15 cellular contexts compared by ENCODE assay signal in genomic region chr2:163571423-163572102, GRCh38.
DNase-seq lines count a peak whose midpoint lies in the region; ATAC-seq and TF ChIP-seq lines count a peak whose summit lies in the region.
"Had no signal": no experiment of that assay in that cellular context is flagged by ENCODE, and none has a peak within 500 bp of the region (broad histone marks: within the 10 kb centered on the region; RNA-seq: fewer than 3 reads in every experiment).

No MANE protein-coding gene starts in this region.

- no peak for TF ChIP-seq CTCF in body of pancreas (IDR thresholded peaks at IDR 0.05)
- no peak for TF ChIP-seq CTCF in left lung (IDR thresholded peaks at IDR 0.05)
- no peak for TF ChIP-seq CTCF in lung (IDR thresholded peaks at IDR 0.05; ENCODE audit: control extremely low read depth, extremely low read depth)
- no peak for TF ChIP-seq CTCF in upper lobe of right lung (IDR thresholded peaks at IDR 0.05)

- H3K4me3 ChIP-seq in body of pancreas (no peak overlapping the region), left lung (no peak overlapping the region), lung (no peak overlapping the region), upper lobe of right lung (no peak overlapping the region)
- H3K4me3 ChIP-seq: BLaER1 had no signal

- H3K9me3 ChIP-seq in body of pancreas: no peaks in the 10 kb centered on the region
- peaks cover 0 to 3% of the 10 kb centered on the region in 2 donors for H3K9me3 ChIP-seq in left lung
- no peaks in the 10 kb centered on the region for H3K9me3 ChIP-seq in lung (ENCODE audit: control insufficient read depth in 2 of 2, insufficient read depth in 1 of 2, low read length in 1 of 2)
- H3K9me3 ChIP-seq in upper lobe of right lung: no peaks in the 10 kb centered on the region
- H3K9me3 ChIP-seq: BLaER1 had no signal

- no peak for TF ChIP-seq POLR2A in body of pancreas (IDR thresholded peaks at IDR 0.05)

- H3K4me1 ChIP-seq in body of pancreas: peaks cover 20% of the 10 kb centered on the region
- H3K4me1 ChIP-seq in left lung: no peaks in the 10 kb centered on the region
- H3K4me1 ChIP-seq in lung (ENCODE audit: control insufficient read depth in 2 of 2, insufficient read depth in 2 of 2, low read length in 2 of 2): no peaks in the 10 kb centered on the region
- H3K4me1 ChIP-seq in upper lobe of right lung: no peaks in the 10 kb centered on the region
- H3K4me1 ChIP-seq: BLaER1 had no signal

- H3K27me3 ChIP-seq in body of pancreas: no peaks in the 10 kb centered on the region
- no peaks in the 10 kb centered on the region for H3K27me3 ChIP-seq in left lung
- no peaks in the 10 kb centered on the region for H3K27me3 ChIP-seq in lung (ENCODE audit: control insufficient read depth, insufficient read depth)
- no peaks in the 10 kb centered on the region for H3K27me3 ChIP-seq in upper lobe of right lung
- H3K27me3 ChIP-seq: BLaER1 had no signal

- intact Hi-C loops in body of pancreas (cut with DNase I) (no loop called here), left lung (cut with DNase I) (no loop called here), upper lobe of right lung (cut with DNase I) (no loop called here)

- peak overlapping the region in 2 of 4 donors; percentile 64 to 68 for H3K27ac ChIP-seq in body of pancreas
- H3K27ac ChIP-seq in left lung: no peak overlapping the region
- H3K27ac ChIP-seq in lung (ENCODE audit: low read depth in 1 of 2, low read length in 1 of 2): no peak overlapping the region
- no peak overlapping the region for H3K27ac ChIP-seq in upper lobe of right lung
- H3K27ac ChIP-seq: BLaER1 had no signal

- DNase-seq in body of pancreas: peak in 1 of 4 donors; percentile 2
- no peak for DNase-seq in left lung
- DNase-seq in lung (ENCODE audit: low spot score): no peak
- DNase-seq in upper lobe of right lung: no peak
- DNase-seq in NCI-H1694 treated with DMSO at 0.1 percent for 48 hours (lab: John Stamatoyannopoulos, UW): no peak
- no peak for DNase-seq in SK-N-DZ (ENCODE audit: low spot score)
- DNase-seq in NCI-H1417 (lab: John Stamatoyannopoulos, UW): no peak
- DNase-seq in NCI-H1105 treated with DMSO at 0.1 percent for 48 hours (lab: John Stamatoyannopoulos, UW): no peak
- DNase-seq: AML-193; Calu3; CD4-positive, CD25-positive, alpha-beta regulatory T cell; DMS 273 treated with DMSO at 0.1 percent for 48 hours; IMR-90 had no signal

- H3K36me3 ChIP-seq in body of pancreas (replicated peaks in 1 of 2; ENCODE audit: insufficient read depth in 1 of 2, low read depth in 2 of 2): no peaks in the 10 kb centered on the region
- no peaks in the 10 kb centered on the region for H3K36me3 ChIP-seq in left lung
- H3K36me3 ChIP-seq in lung (ENCODE audit: control insufficient read depth in 2 of 2, insufficient read depth in 2 of 2, low read length in 2 of 2): no peaks in the 10 kb centered on the region
- H3K36me3 ChIP-seq in upper lobe of right lung: no peaks in the 10 kb centered on the region
- H3K36me3 ChIP-seq: BLaER1 had no signal

- peak; percentile 92 for ATAC-seq in body of pancreas
- ATAC-seq in left lung: peak; percentile 79
- ATAC-seq in lung (ENCODE audit: insufficient read depth, low FRiP score): peak; percentile 48
- ATAC-seq in upper lobe of right lung: peak; percentile 39
- ATAC-seq: HCT116 had no signal

- WGBS in body of pancreas, 2 donors: 42 to 47% methylated on average over 7 of the region's 7 CpGs
- 74 to 77% methylated on average over 7 of the region's 7 CpGs for WGBS in lung, 2 donors

Comparison
In these comparisons a context has a peak if more than half of its experiments do, and no peak if none do; other contexts are left out.
1. ATAC-seq: peak in every context shown above with its lines; median percentile 92 in body of pancreas; 79 in left lung; 48 in lung; 39 in upper lobe of right lung.